ENCODE assay signal across 17 cellular contexts in genomic region chr16:81018496-81018895, GRCh38. TPM values are rescaled to one million over a fixed set of nuclear protein-coding genes. Genes with fewer than 3 reads are reported as not detected.
DNase-seq lines count a peak whose midpoint lies in the region.
"Had no signal": no experiment of that assay in that cellular context is flagged by ENCODE, and none has a peak within 500 bp of the region (broad histone marks: within the 10 kb centered on the region; RNA-seq: fewer than 3 reads in every experiment).

No MANE protein-coding gene starts in this region.

- no peaks in the 10 kb centered on the region; the same call in none of the 2 replicates for H3K79me2 ChIP-seq in Karpas-422 (ENCODE audit: low read length)

- no peaks in the 10 kb centered on the region for H3K9me2 ChIP-seq in Karpas-422 (replicated peaks; ENCODE audit: insufficient read depth, low read length)

- H3K9ac ChIP-seq in Karpas-422 (ENCODE audit: low read length) = no peak overlapping the region

- H2AFZ ChIP-seq in Karpas-422 (ENCODE audit: low read length) = no peak overlapping the region

- H4K20me1 ChIP-seq in Karpas-422 (ENCODE audit: insufficient read depth, low read depth, low read length) = no peaks in the 10 kb centered on the region

- H3K4me3 ChIP-seq in Karpas-422 (ENCODE audit: low read length) = no peak overlapping the region

- no peaks in the 10 kb centered on the region for H3K9me3 ChIP-seq in Karpas-422 (ENCODE audit: low read length)

- H3K27ac ChIP-seq in temporal lobe (ENCODE audit: low read depth, low read length) (peak overlapping the region; percentile 91), Karpas-422 (ENCODE audit: low read length) (no peak overlapping the region)

- DNase-seq in amygdala (lab: John Stamatoyannopoulos, UW) (peak in 42 of 56 donors; percentile 8 to 83 (median 44)), epidermal melanocyte (ENCODE audit: insufficient read length, low spot score) (peak; percentile 48), midbrain (lab: John Stamatoyannopoulos, UW) (peak; percentile 81), RPMI8226 (no peak), GM19238 (ENCODE audit: insufficient read length, low spot score) (no peak), Karpas-422 (no peak)
- DNase-seq: ACHN; AML-193; Calu3; CD4-positive, CD25-positive, alpha-beta regulatory T cell; DMS53; H7; KG1; NCI-H1048; NCI-H510A treated with DMSO at 0.1 percent for 48 hours; NCI-H82 had no signal

- no peak overlapping the region for H3K4me2 ChIP-seq in Karpas-422 (ENCODE audit: low read depth, low read length, poor library complexity, severe bottlenecking)

- no peaks in the 10 kb centered on the region for H3K4me1 ChIP-seq in Karpas-422 (ENCODE audit: low read length)

- peaks cover 72% of the 10 kb centered on the region for H3K36me3 ChIP-seq in Karpas-422 (ENCODE audit: insufficient read depth, low read length)

- no peaks in the 10 kb centered on the region for H3K27me3 ChIP-seq in Karpas-422 (ENCODE audit: low read length)

RNA-seq across cellular contexts. Expression of gene CENPN, which starts 11.5 kb away (rescaled TPM):
- 5.4 TPM for total RNA-seq in temporal lobe
- total RNA-seq in Karpas-422 (2014; rRNA removed; shearing (Covaris generic); ENCODE audit: low replicate concordance) = 24.4 and 80.4 TPM in 2 replicates

RNA-seq across cellular contexts. Expression of gene CMC2, which starts 11.8 kb away (rescaled TPM):
- 36.1 TPM for total RNA-seq in temporal lobe
- 38.5 and 38.9 TPM in 2 replicates for total RNA-seq in Karpas-422 (2014; rRNA removed; shearing (Covaris generic); ENCODE audit: low replicate concordance)

RNA-seq across cellular contexts. Expression of gene ATMIN, which starts 17.1 kb away (rescaled TPM):
- 54.1 TPM for total RNA-seq in temporal lobe
- 25.0 and 62.1 TPM in 2 replicates for total RNA-seq in Karpas-422 (2014; rRNA removed; shearing (Covaris generic); ENCODE audit: low replicate concordance)

RNA-seq across cellular contexts. Expression of gene C16orf46, which starts 58.5 kb away (rescaled TPM):
- 3.7 TPM for total RNA-seq in temporal lobe
- total RNA-seq in Karpas-422 (2014; rRNA removed; shearing (Covaris generic); ENCODE audit: low replicate concordance) = 0.22 TPM in 1 of 2 replicates, not detected in the other
- total RNA-seq: CD4-positive, CD25-positive, alpha-beta regulatory T cell had no signal

Comparison
In these comparisons a context has a peak if more than half of its experiments do, and no peak if none do; other contexts are left out.
1. DNase-seq: peak in amygdala (42 of 56), epidermal melanocyte (single experiment) and midbrain (single experiment); none in RPMI8226 (single experiment), GM19238 (single experiment) and Karpas-422 (single experiment).